Comparison of ENCODE assay signal across 25 cellular contexts in the genomic region with DNA sequence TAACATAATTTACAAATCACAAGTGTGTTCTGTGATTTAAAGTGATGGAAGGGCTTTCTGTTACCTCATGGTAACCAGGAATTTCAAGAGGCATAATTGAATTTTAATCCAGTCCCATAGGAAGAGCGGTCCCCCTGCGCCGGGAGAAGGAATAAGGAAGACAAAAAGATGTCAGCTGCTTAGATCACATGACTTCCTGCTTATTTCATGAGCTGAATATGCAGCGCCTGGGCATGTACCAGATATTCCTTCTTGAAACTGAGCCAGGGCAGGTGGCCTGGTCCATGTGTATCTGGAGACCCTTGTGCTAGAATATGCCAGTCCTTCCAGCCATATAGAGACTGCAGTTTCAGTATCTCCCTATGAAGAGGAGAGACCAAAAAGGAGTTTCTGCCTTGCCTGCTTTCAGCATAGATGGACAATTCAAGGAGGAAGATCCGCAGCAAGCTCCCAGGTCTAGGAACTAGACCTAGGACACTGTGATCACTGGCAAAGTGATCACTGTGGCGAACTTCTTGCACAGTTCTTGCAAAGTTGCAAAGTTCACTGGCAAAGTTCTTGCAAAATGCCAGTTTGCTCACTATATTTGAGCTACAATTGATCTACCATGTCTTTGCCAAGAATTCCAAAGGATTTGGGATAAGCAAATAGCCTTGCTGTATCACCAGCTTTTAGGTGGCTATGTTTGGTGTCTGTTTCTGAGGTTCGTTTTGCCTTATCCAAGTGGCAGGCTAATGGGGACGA.
"Had no signal": no experiment of that assay in that cellular context is flagged by ENCODE, and none has a peak within 500 bp of the region (broad histone marks: within the 10 kb centered on the region; RNA-seq: fewer than 3 reads in every experiment).

No MANE protein-coding gene starts in this region.

- H3K36me3 Mint-ChIP-seq: activated CD4-positive, alpha-beta memory T cell treated with anti-CD3 and anti-CD28 coated beads for 36 hours; activated naive CD4-positive, alpha-beta T cell treated with anti-CD3 and anti-CD28 coated beads, Interleukin-2, amount 10 ng/mL, durations not matched to agents 7 days and 5 days; brain; immature natural killer cell; memory B cell; neural progenitor cell had no signal

- DNase-seq: activated B cell treated with CpG ODN at 0.5 μM for 24 hours; activated CD4-positive, alpha-beta memory T cell treated with anti-CD3 and anti-CD28 coated beads for 36 hours; activated CD4-positive, alpha-beta T cell treated with anti-CD3 and anti-CD28 coated beads for 4 hours; activated effector memory CD4-positive, alpha-beta T cell treated with Interleukin-2 at 50 U/mL for 16 hours; activated naive CD4-positive, alpha-beta T cell treated with anti-CD3 and anti-CD28 coated beads, Interleukin-2, amount 10 ng/mL, durations not matched to agents 7 days and 5 days; activated naive CD8-positive, alpha-beta T cell treated with anti-CD3 and anti-CD28 coated beads, Interleukin-2, amount 50 U/mL, for 24 hours; activated T-cell treated with anti-CD3 and anti-CD28 coated beads, Interleukin-2, amount 50 U/mL, for 72 hours; effector memory CD4-positive, alpha-beta T cell; foreskin melanocyte; immature natural killer cell; kidney glomerular epithelial cell; left ventricle myocardium inferior; stimulated activated CD4-positive, alpha-beta T cell treated with anti-CD3 and anti-CD28 coated beads, Interleukin-1b, Interleukin-23, amount 100 ng/mL, for 48 hours; stimulated activated naive CD8-positive, alpha-beta T cell treated with anti-CD3 and anti-CD28 coated beads, Interleukin-15, amount 100 ng/mL, for 72 hours; T-helper 1 cell; T-helper 9 cell had no signal

- H3K9me3 ChIP-seq: left ventricle myocardium inferior, ovary, psoas muscle, right atrium auricular region, suprapubic skin, tibial nerve had no signal

- H3K9me3 Mint-ChIP-seq: activated B cell treated with CpG ODN at 0.5 μM for 24 hours; activated CD4-positive, alpha-beta memory T cell treated with anti-CD3 and anti-CD28 coated beads for 36 hours; activated naive CD4-positive, alpha-beta T cell treated with anti-CD3 and anti-CD28 coated beads, Interleukin-2, amount 10 ng/mL, durations not matched to agents 7 days and 5 days; activated naive CD8-positive, alpha-beta T cell treated with anti-CD3 and anti-CD28 coated beads, Interleukin-2, amount 50 U/mL, for 24 hours; activated T-cell treated with anti-CD3 and anti-CD28 coated beads, Interleukin-2, amount 50 U/mL, for 72 hours; brain; immature natural killer cell; memory B cell; neural progenitor cell; stimulated activated naive CD8-positive, alpha-beta T cell treated with anti-CD3 and anti-CD28 coated beads, Interleukin-15, amount 100 ng/mL, for 72 hours had no signal

- H3K4me1 Mint-ChIP-seq: immature natural killer cell had no signal

- H3K27ac Mint-ChIP-seq: activated B cell treated with CpG ODN at 0.5 μM for 24 hours; activated CD4-positive, alpha-beta memory T cell treated with anti-CD3 and anti-CD28 coated beads for 36 hours; activated naive CD4-positive, alpha-beta T cell treated with anti-CD3 and anti-CD28 coated beads, Interleukin-2, amount 10 ng/mL, durations not matched to agents 7 days and 5 days; activated naive CD8-positive, alpha-beta T cell treated with anti-CD3 and anti-CD28 coated beads, Interleukin-2, amount 50 U/mL, for 24 hours; activated T-cell treated with anti-CD3 and anti-CD28 coated beads, Interleukin-2, amount 50 U/mL, for 72 hours; immature natural killer cell; memory B cell; stimulated activated naive CD8-positive, alpha-beta T cell treated with anti-CD3 and anti-CD28 coated beads, Interleukin-15, amount 100 ng/mL, for 72 hours had no signal

- H3K27me3 Mint-ChIP-seq: activated naive CD8-positive, alpha-beta T cell treated with anti-CD3 and anti-CD28 coated beads, Interleukin-2, amount 50 U/mL, for 24 hours; stimulated activated naive CD8-positive, alpha-beta T cell treated with anti-CD3 and anti-CD28 coated beads, Interleukin-15, amount 100 ng/mL, for 72 hours had no signal

- H3K4me3 ChIP-seq: left ventricle myocardium inferior, neural progenitor cell, ovary, psoas muscle, right atrium auricular region, suprapubic skin, tibial nerve had no signal

- H3K36me3 ChIP-seq: left ventricle myocardium inferior, neural progenitor cell, ovary, right atrium auricular region, suprapubic skin, tibial nerve had no signal

- H3K9ac ChIP-seq: neural progenitor cell had no signal

- H3K4me3 Mint-ChIP-seq: activated B cell treated with CpG ODN at 0.5 μM for 24 hours; activated CD4-positive, alpha-beta memory T cell treated with anti-CD3 and anti-CD28 coated beads for 36 hours; activated naive CD4-positive, alpha-beta T cell treated with anti-CD3 and anti-CD28 coated beads, Interleukin-2, amount 10 ng/mL, durations not matched to agents 7 days and 5 days; activated naive CD8-positive, alpha-beta T cell treated with anti-CD3 and anti-CD28 coated beads, Interleukin-2, amount 50 U/mL, for 24 hours; activated T-cell treated with anti-CD3 and anti-CD28 coated beads, Interleukin-2, amount 50 U/mL, for 72 hours; brain; immature natural killer cell; memory B cell; neural progenitor cell; stimulated activated naive CD8-positive, alpha-beta T cell treated with anti-CD3 and anti-CD28 coated beads, Interleukin-15, amount 100 ng/mL, for 72 hours had no signal

- H3K4me1 ChIP-seq: neural progenitor cell had no signal

- FAIRE-seq: urothelium cell line had no signal

- H3K27ac ChIP-seq: left ventricle myocardium inferior, neural progenitor cell, ovary, psoas muscle, right atrium auricular region, suprapubic skin, tibial nerve had no signal

- H3K27me3 ChIP-seq: neural progenitor cell, ovary, right atrium auricular region, suprapubic skin, tibial nerve had no signal
